ENCODE assay signal across 13 cellular contexts in genomic region chr16:14436410-14436955, GRCh38.
DNase-seq lines count a peak whose midpoint lies in the region; ATAC-seq lines count a peak whose summit lies in the region.
"Had no signal": no experiment of that assay in that cellular context is flagged by ENCODE, and none has a peak within 500 bp of the region (broad histone marks: within the 10 kb centered on the region; RNA-seq: fewer than 3 reads in every experiment).

No MANE protein-coding gene starts in this region.

- no peak overlapping the region for H3K4me3 ChIP-seq in skeletal muscle cell (ENCODE audit: low read depth, low read length)
- H3K4me3 ChIP-seq: GM12878, hepatocyte, pancreas had no signal

- peak overlapping the region; percentile 86 for H3K27ac Mint-ChIP-seq in activated CD4-positive, alpha-beta T cell treated with anti-CD3 and anti-CD28 coated beads, Interleukin-2, amount 10 ng/mL, durations not matched to agents 7 days and 5 days
- H3K27ac Mint-ChIP-seq in T-cell: peak overlapping the region; percentile 82 to 85

- ATAC-seq in T-cell (replicated peaks in 1 of 4) (peak; percentile 52 to 85 (median 74)), GM18520 (IDR thresholded peaks at IDR 0.05; ENCODE audit: unreplicated experiment) (no peak), HG03442 (IDR thresholded peaks at IDR 0.05; ENCODE audit: unreplicated experiment) (no peak)
- ATAC-seq: GM12878, pancreas had no signal

- POLR2A ChIA-PET in activated CD4-positive, alpha-beta T cell treated with anti-CD3 and anti-CD28 coated beads, Interleukin-2, amount 10 ng/mL, durations not matched to agents 7 days and 5 days (lab: Charles Lee): no interaction called here
- POLR2A ChIA-PET in T-cell (lab: Charles Lee): no interaction called here

- peaks cover 34% of the 10 kb centered on the region for H3K4me1 Mint-ChIP-seq in activated CD4-positive, alpha-beta T cell treated with anti-CD3 and anti-CD28 coated beads, Interleukin-2, amount 10 ng/mL, durations not matched to agents 7 days and 5 days
- H3K4me1 Mint-ChIP-seq in T-cell: peaks cover 37 to 40% (median 37%) of the 10 kb centered on the region in 3 donors

- CTCF ChIA-PET in activated CD4-positive, alpha-beta T cell treated with anti-CD3 and anti-CD28 coated beads, Interleukin-2, amount 10 ng/mL, durations not matched to agents 7 days and 5 days (lab: Charles Lee): no interaction called here
- CTCF ChIA-PET in T-cell (lab: Charles Lee): no interaction called here

- peak overlapping the region; percentile 3 for H3K4me3 Mint-ChIP-seq in activated CD4-positive, alpha-beta T cell treated with anti-CD3 and anti-CD28 coated beads, Interleukin-2, amount 10 ng/mL, durations not matched to agents 7 days and 5 days
- peak overlapping the region; percentile 37 to 71 (median 55) for H3K4me3 Mint-ChIP-seq in T-cell

- peak; percentile 23 for DNase-seq in activated CD4-positive, alpha-beta T cell treated with anti-CD3 and anti-CD28 coated beads, Interleukin-2, amount 10 ng/mL, durations not matched to agents 7 days and 5 days
- DNase-seq in activated CD4-positive, alpha-beta T cell treated with anti-CD3 and anti-CD28 coated beads, Interleukin-2, amount 50 U/mL, for 4 hours: no peak
- DNase-seq in T-cell (peak in 25 of 34 experiments; percentile 0 to 41 (median 10)), skeletal muscle cell (ENCODE audit: low read depth) (peak; percentile 42), GM19240 (ENCODE audit: insufficient read length, low spot score) (no peak)
- DNase-seq in effector CD8-positive, alpha-beta T cell (lab: John Stamatoyannopoulos, UW): peak; percentile 1
- DNase-seq: GOT3, NCI-H2227 treated with DMSO at 0.1 percent for 48 hours, pancreas had no signal

- H3K36me3 Mint-ChIP-seq in activated CD4-positive, alpha-beta T cell treated with anti-CD3 and anti-CD28 coated beads, Interleukin-2, amount 10 ng/mL, durations not matched to agents 7 days and 5 days (ENCODE audit: low read depth): peaks cover 19% of the 10 kb centered on the region
- peaks cover 39% of the 10 kb centered on the region for H3K36me3 Mint-ChIP-seq in T-cell

- no peaks in the 10 kb centered on the region for H3K27me3 Mint-ChIP-seq in activated CD4-positive, alpha-beta T cell treated with anti-CD3 and anti-CD28 coated beads, Interleukin-2, amount 10 ng/mL, durations not matched to agents 7 days and 5 days
- no peaks in the 10 kb centered on the region for H3K27me3 Mint-ChIP-seq in T-cell

- no peaks in the 10 kb centered on the region for H3K9me3 Mint-ChIP-seq in activated CD4-positive, alpha-beta T cell treated with anti-CD3 and anti-CD28 coated beads, Interleukin-2, amount 10 ng/mL, durations not matched to agents 7 days and 5 days
- H3K9me3 Mint-ChIP-seq in T-cell: no peaks in the 10 kb centered on the region

Comparison
In these comparisons a context has a peak if more than half of its experiments do, and no peak if none do; other contexts are left out.
1. DNase-seq: peak in activated CD4-positive, alpha-beta T cell treated with anti-CD3 and anti-CD28 coated beads, Interleukin-2, amount 10 ng/mL, durations not matched to agents 7 days and 5 days (single experiment), T-cell (25 of 34), effector CD8-positive, alpha-beta T cell (single experiment) and skeletal muscle cell (single experiment); none in activated CD4-positive, alpha-beta T cell treated with anti-CD3 and anti-CD28 coated beads, Interleukin-2, amount 50 U/mL, for 4 hours (0 of 2) and GM19240 (single experiment).
2. ATAC-seq: peak in T-cell (4 of 4); none in GM18520 (single experiment) and HG03442 (single experiment).